ENCODE assay signal across 8 cellular contexts in genomic region chr12:67069451-67070306, GRCh38.
DNase-seq lines count a peak whose midpoint lies in the region; ATAC-seq and TF ChIP-seq lines count a peak whose summit lies in the region.

No MANE protein-coding gene starts in this region.

- H2BK120ac ChIP-seq in trophoblast cell (ENCODE audit: insufficient read depth, low read length, poor library complexity): peak overlapping the region; percentile 81

- peak; percentile 53 for ATAC-seq in HG02981 (IDR thresholded peaks at IDR 0.05; ENCODE audit: unreplicated experiment)

- H3K14ac ChIP-seq in trophoblast cell (ENCODE audit: low read length): peak overlapping the region; percentile 88

- TF ChIP-seq CTCF in glutamatergic neuron (IDR thresholded peaks at IDR 0.05; ENCODE audit: partially characterized antibody, unreplicated experiment): no peak

- peak overlapping the region; percentile 47 for H4K8ac ChIP-seq in trophoblast cell (ENCODE audit: low read depth, low read length)

- peak overlapping the region; percentile 77 for H3K4me2 ChIP-seq in trophoblast cell (ENCODE audit: low read length)

- peak overlapping the region; percentile 77 for H4K91ac ChIP-seq in trophoblast cell (ENCODE audit: low read depth, low read length)

- DNase-seq in activated T-cell treated with anti-CD3 and anti-CD28 coated beads for 1 hour (ENCODE audit: low read depth): peak; percentile 17
- DNase-seq in activated T-cell treated with anti-CD3 and anti-CD28 coated beads, Interleukin-2, amount 50 U/mL, for 1 hour: no peak
- peak; percentile 55 for DNase-seq in NCI-H774 (lab: John Stamatoyannopoulos, UW)
- peak; percentile 14 for DNase-seq in activated T-helper 1 cell treated with Interleukin-2 at 50 U/mL for 16 hours (ENCODE audit: low read depth)
- peak; percentile 70 for DNase-seq in glutamatergic neuron
- DNase-seq in trophoblast cell: peak; percentile 60 to 77
- no peak for DNase-seq in HPDE6-E6E7 (ENCODE audit: extremely low spot score)

- peak overlapping the region; percentile 84 for H3K27ac Mint-ChIP-seq in glutamatergic neuron (ENCODE audit: unreplicated experiment)

- H3K4me1 Mint-ChIP-seq in glutamatergic neuron (ENCODE audit: low read depth, unreplicated experiment): peaks cover 13% of the 10 kb centered on the region

- peak overlapping the region; percentile 61 for H3K9ac ChIP-seq in trophoblast cell (ENCODE audit: low read length)

- peak overlapping the region; percentile 24 for H3K4ac ChIP-seq in trophoblast cell (ENCODE audit: low read depth, low read length)

- no CpG with 5 or more reads among the region's 68 CpGs for WGBS in trophoblast cell (ENCODE audit: extremely low coverage, insufficient coverage, insufficient read length)

- peak overlapping the region; percentile 87 for H3K4me3 Mint-ChIP-seq in glutamatergic neuron (ENCODE audit: unreplicated experiment)

- H2AFZ ChIP-seq in trophoblast cell (ENCODE audit: insufficient read depth, low read length, poor library complexity): peak overlapping the region; percentile 91

- no peaks in the 10 kb centered on the region for H3K27me3 ChIP-seq in trophoblast cell (ENCODE audit: insufficient read depth, low read length)

- peaks cover 10% of the 10 kb centered on the region for H3K9me3 Mint-ChIP-seq in glutamatergic neuron (ENCODE audit: unreplicated experiment)

- H3K9me3 ChIP-seq in trophoblast cell (ENCODE audit: insufficient read depth, low read depth, low read length): no peaks in the 10 kb centered on the region

- H3K79me2 ChIP-seq in trophoblast cell (ENCODE audit: control insufficient read depth, insufficient read depth, low read length, poor library complexity): peaks cover 6% of the 10 kb centered on the region

- peak overlapping the region; percentile 87 for H3K4me3 ChIP-seq in trophoblast cell (ENCODE audit: low read depth, low read length)

- no peaks in the 10 kb centered on the region for H3K36me3 Mint-ChIP-seq in glutamatergic neuron (ENCODE audit: unreplicated experiment)

- H4K12ac ChIP-seq in trophoblast cell (ENCODE audit: low read depth, low read length): peak overlapping the region; percentile 39

- peak overlapping the region; percentile 59 for H2BK5ac ChIP-seq in trophoblast cell (ENCODE audit: low read depth, low read length, poor library complexity)

- H3K4me1 ChIP-seq in trophoblast cell (ENCODE audit: control insufficient read depth in 1 of 2, insufficient read depth in 2 of 2, low read length in 2 of 2): peaks cover 7 to 11% of the 10 kb centered on the region in 2 experiments

- H3K27me3 Mint-ChIP-seq in glutamatergic neuron (ENCODE audit: unreplicated experiment): peaks cover 8% of the 10 kb centered on the region

- peaks cover 9% of the 10 kb centered on the region for H3K79me1 ChIP-seq in trophoblast cell (ENCODE audit: low read length)

- no peak overlapping the region for H2AK5ac ChIP-seq in trophoblast cell (ENCODE audit: low read length)

- H3K36me3 ChIP-seq in trophoblast cell (ENCODE audit: control insufficient read depth in 1 of 2, insufficient read depth in 2 of 2, low read length in 2 of 2): no peaks in the 10 kb centered on the region

- H3K18ac ChIP-seq in trophoblast cell (ENCODE audit: low read length): peak overlapping the region; percentile 73

- H3K23ac ChIP-seq in trophoblast cell (ENCODE audit: low read length): no peak overlapping the region

- H2BK12ac ChIP-seq in trophoblast cell (ENCODE audit: low read length): peak overlapping the region; percentile 0

- H3K27ac ChIP-seq in trophoblast cell (ENCODE audit: low read depth, low read length): peak overlapping the region; percentile 89

Comparison
In these comparisons a context has a peak if more than half of its experiments do, and no peak if none do; other contexts are left out.
1. DNase-seq: peak in activated T-cell treated with anti-CD3 and anti-CD28 coated beads for 1 hour (single experiment), NCI-H774 (single experiment), activated T-helper 1 cell treated with Interleukin-2 at 50 U/mL for 16 hours (single experiment), glutamatergic neuron (single experiment) and trophoblast cell (2 of 2); none in activated T-cell treated with anti-CD3 and anti-CD28 coated beads, Interleukin-2, amount 50 U/mL, for 1 hour (single experiment) and HPDE6-E6E7 (single experiment).